In genomic region chr16:973366-973765, GRCh38 we compare ENCODE assay signal across 11 cellular contexts. TPM values are rescaled to one million over a fixed set of nuclear protein-coding genes. Genes with fewer than 3 reads are reported as not detected.
"Had no signal": no experiment of that assay in that cellular context is flagged by ENCODE, and none has a peak within 500 bp of the region (broad histone marks: within the 10 kb centered on the region; RNA-seq: fewer than 3 reads in every experiment).

No MANE protein-coding gene starts in this region.

- H3K9me3 Mint-ChIP-seq: activated CD4-positive, alpha-beta T cell treated with anti-CD3 and anti-CD28 coated beads, Interleukin-2, amount 10 ng/mL, durations not matched to agents 7 days and 5 days; activated naive CD4-positive, alpha-beta T cell treated with anti-CD3 and anti-CD28 coated beads, Interleukin-2, amount 10 ng/mL, durations not matched to agents 7 days and 5 days; activated T-helper 2 cell treated with anti-CD3 and anti-CD28 coated beads, Interferon-gamma antibody, Interleukin-2, Interleukin-4, amounts not matched to agents 10 μg/mL and 5 μg/mL and 100 μg/mL, durations not matched to agents 14 hours and 24 hours and 36 hours had no signal

- H3K4me2 ChIP-seq: SK-N-SH had no signal

- H3K27ac Mint-ChIP-seq: activated CD4-positive, alpha-beta T cell treated with anti-CD3 and anti-CD28 coated beads, Interleukin-2, amount 10 ng/mL, durations not matched to agents 7 days and 5 days; activated naive CD4-positive, alpha-beta T cell treated with anti-CD3 and anti-CD28 coated beads, Interleukin-2, amount 10 ng/mL, durations not matched to agents 7 days and 5 days; activated T-helper 2 cell treated with anti-CD3 and anti-CD28 coated beads, Interferon-gamma antibody, Interleukin-2, Interleukin-4, amounts not matched to agents 10 μg/mL and 5 μg/mL and 100 μg/mL, durations not matched to agents 14 hours and 24 hours and 36 hours had no signal

- H3K4me3 Mint-ChIP-seq: activated CD4-positive, alpha-beta T cell treated with anti-CD3 and anti-CD28 coated beads, Interleukin-2, amount 10 ng/mL, durations not matched to agents 7 days and 5 days; activated naive CD4-positive, alpha-beta T cell treated with anti-CD3 and anti-CD28 coated beads, Interleukin-2, amount 10 ng/mL, durations not matched to agents 7 days and 5 days had no signal

- H3K27ac ChIP-seq: brain microvascular endothelial cell, esophagus squamous epithelium had no signal

- H3K36me3 ChIP-seq: brain microvascular endothelial cell, esophagus squamous epithelium had no signal

- ATAC-seq: stimulated activated naive CD8-positive, alpha-beta T cell treated with anti-CD3 and anti-CD28 coated beads, Interleukin-15, Interleukin-2, amounts not matched to agents 100 U/mL and 50 U/mL, for 24 hours had no signal

- H3K9me3 ChIP-seq: esophagus squamous epithelium, SK-N-SH had no signal

- DNase-seq: activated CD4-positive, alpha-beta T cell treated with anti-CD3 and anti-CD28 coated beads, Interleukin-2, amount 10 ng/mL, durations not matched to agents 7 days and 5 days; activated CD4-positive, CD25-positive, alpha-beta regulatory T cell; activated CD8-positive, alpha-beta memory T cell treated with anti-CD3 and anti-CD28 coated beads for 24 hours; activated naive CD4-positive, alpha-beta T cell treated with anti-CD3 and anti-CD28 coated beads, Interleukin-2, amount 10 ng/mL, durations not matched to agents 7 days and 5 days; brain microvascular endothelial cell; esophagus squamous epithelium; foreskin fibroblast; SK-N-SH; stimulated activated CD4-positive, alpha-beta T cell treated with anti-CD3 and anti-CD28 coated beads, Interleukin-2, amount 100 ng/mL, for 48 hours; stimulated activated naive CD8-positive, alpha-beta T cell treated with anti-CD3 and anti-CD28 coated beads, Interleukin-15, Interleukin-2, amounts not matched to agents 100 U/mL and 50 U/mL, for 24 hours had no signal

- H3K4me3 ChIP-seq: esophagus squamous epithelium had no signal

- H3K9ac ChIP-seq: SK-N-SH had no signal

RNA-seq across cellular contexts. Expression of gene SOX8, which starts 8.2 kb away (rescaled TPM):
- polyA plus RNA-seq: SK-N-SH had no signal
